In genomic region chr11:70434813-70435300, GRCh38 we compare ENCODE assay signal across 1 cellular context.
TF ChIP-seq lines count a peak whose summit lies in the region.

No MANE protein-coding gene starts in this region.

TF ChIP-seq in K562, 482 proteins besides CTCF, POLR2A, EP300 and RAD21 (continued from another document):
- TF ChIP-seq ATF3 (IDR thresholded peaks at IDR 0.05) (peak; percentile 88), ATF3 (CRISPR knock-in tag; conservative IDR thresholded peaks at IDR 0.05) (no peak), JUND (IDR thresholded peaks at IDR 0.05; ENCODE audit: borderline replicate concordance, low read depth, low read length) (peak; percentile 30; the same call in 1 of the 2 replicates), JUND (tag; IDR thresholded peaks at IDR 0.05; ENCODE audit: borderline replicate concordance, low read depth, low read length) (peak; percentile 37; the same call in 1 of the 3 replicates), PKNOX1 (IDR thresholded peaks at IDR 0.05) (peak; percentile 48), ZNF324 (CRISPR knock-in tag; IDR thresholded peaks at IDR 0.05) (no peak)
